ENCODE assay signal across 12 cellular contexts in the genomic region with DNA sequence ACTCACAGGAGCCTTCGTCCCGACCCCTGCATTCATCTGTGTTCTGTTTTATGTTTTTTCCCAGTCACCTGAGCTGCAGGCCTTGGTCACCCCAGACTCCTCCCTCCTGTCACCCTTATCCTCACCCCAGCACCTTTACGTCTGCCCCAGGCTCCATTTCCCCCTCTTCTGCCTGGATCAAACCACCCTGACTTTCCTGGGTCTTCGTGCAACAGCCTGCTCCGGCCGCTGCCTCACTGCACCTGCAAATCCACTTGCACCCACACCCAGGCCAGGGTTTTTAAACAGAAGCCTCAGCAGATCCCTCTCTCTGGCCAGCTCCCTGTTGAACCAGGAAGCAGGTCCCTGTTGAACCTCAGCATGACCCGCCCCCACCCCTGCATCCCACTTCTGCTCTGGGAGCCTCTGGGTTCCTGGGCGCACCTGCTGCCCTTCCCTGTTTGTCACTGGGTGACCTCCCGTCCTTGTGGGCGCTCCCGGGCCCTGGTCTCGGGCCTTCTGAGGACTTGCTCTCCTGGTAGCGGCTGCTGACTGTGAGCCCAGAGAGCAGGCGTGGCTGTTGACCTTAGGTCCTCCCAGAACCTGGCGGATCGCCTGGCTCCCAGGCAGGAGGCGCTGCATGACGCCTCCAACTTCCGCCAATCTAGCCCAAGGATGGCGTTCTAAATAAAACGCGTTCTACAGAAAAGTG. TPM values are rescaled to one million over a fixed set of nuclear protein-coding genes. Genes with fewer than 3 reads are reported as not detected.
DNase-seq lines count a peak whose midpoint lies in the region; ATAC-seq and TF ChIP-seq lines count a peak whose summit lies in the region.
"Had no signal": no experiment of that assay in that cellular context is flagged by ENCODE, and none has a peak within 500 bp of the region (broad histone marks: within the 10 kb centered on the region; RNA-seq: fewer than 3 reads in every experiment).

No MANE protein-coding gene starts in this region.

- no peaks in the 10 kb centered on the region for H3K4me1 ChIP-seq in BE2C
- H3K4me1 ChIP-seq in colonic mucosa = no peaks in the 10 kb centered on the region
- peaks cover 0 to 5% of the 10 kb centered on the region in 2 donors for H3K4me1 ChIP-seq in lung (ENCODE audit: control insufficient read depth in 2 of 2, insufficient read depth in 2 of 2, low read length in 2 of 2)

- no peaks in the 10 kb centered on the region; the same call in 1 of the 2 replicates for H3K9me3 ChIP-seq in BE2C
- H3K9me3 ChIP-seq in colonic mucosa = no peaks in the 10 kb centered on the region
- H3K9me3 ChIP-seq in lung (ENCODE audit: control insufficient read depth in 2 of 2, insufficient read depth in 1 of 2, low read length in 1 of 2) = no peaks in the 10 kb centered on the region

- no peak for TF ChIP-seq CTCF in BE2C (IDR thresholded peaks at IDR 0.05; ENCODE audit: low read depth, low read length)
- TF ChIP-seq CTCF in colonic mucosa (IDR thresholded peaks at IDR 0.05) = no peak
- no peak for TF ChIP-seq CTCF in lung (IDR thresholded peaks at IDR 0.05; ENCODE audit: control extremely low read depth, extremely low read depth)

- peak overlapping the region; percentile 54 to 82 for H3K9ac ChIP-seq in colonic mucosa (ENCODE audit: low read depth in 2 of 2, low read length in 2 of 2)

- no peaks in the 10 kb centered on the region for H3K36me3 ChIP-seq in BE2C
- no peaks in the 10 kb centered on the region for H3K36me3 ChIP-seq in colonic mucosa
- H3K36me3 ChIP-seq in lung (ENCODE audit: control insufficient read depth in 2 of 2, insufficient read depth in 2 of 2, low read length in 2 of 2) = no peaks in the 10 kb centered on the region

- H3K27me3 ChIP-seq in BE2C (0 out of 2 replicates have a peak, but pooled peaks cover 4% of the 10 kb centered on the region), colonic mucosa (no peaks in the 10 kb centered on the region), lung (ENCODE audit: control insufficient read depth, insufficient read depth) (no peaks in the 10 kb centered on the region)

- 60 to 71% methylated on average over 22 of the region's 22 CpGs for WGBS in lung, 2 donors

- peak; percentile 26 for DNase-seq in BE2C
- peak; percentile 31 for DNase-seq in LoVo (ENCODE audit: low spot score)
- peak; percentile 90 for DNase-seq in colonic mucosa
- DNase-seq in lung (ENCODE audit: low spot score) = peak; percentile 83
- no peak for DNase-seq in HuH-7 (ENCODE audit: low spot score)
- DNase-seq in GDM1 (lab: John Stamatoyannopoulos, UW) = no peak
- no peak for DNase-seq in activated CD8-positive, alpha-beta memory T cell treated with anti-CD3 and anti-CD28 coated beads, Interleukin-2, amount 50 U/mL, for 4 hours
- DNase-seq: CD4-positive, CD25-positive, alpha-beta regulatory T cell; T-helper 17 cell had no signal

- ATAC-seq in lung (ENCODE audit: insufficient read depth, low FRiP score) (peak; percentile 62), GM18511 (IDR thresholded peaks at IDR 0.05; ENCODE audit: unreplicated experiment) (no peak)

- no peak overlapping the region for H3K4me3 ChIP-seq in BE2C (ENCODE audit: low read depth, low read length)
- no peak overlapping the region for H3K4me3 ChIP-seq in colonic mucosa
- H3K4me3 ChIP-seq in lung = no peak overlapping the region

- intact Hi-C loops in colonic mucosa (cut with DNase I) = loop anchor here (10.0 kb wide), 1 partner anchor 49 kb away; the partner anchor contains the start of gene SYCE3

- H3K27ac ChIP-seq in colonic mucosa = peak overlapping the region; percentile 78
- peak overlapping the region; percentile 14 to 68 for H3K27ac ChIP-seq in lung (ENCODE audit: low read depth in 1 of 2, low read length in 1 of 2)

RNA-seq across cellular contexts. Expression of gene MAPK8IP2, which starts 12.8 kb away (rescaled TPM):
- 108 TPM for polyA plus RNA-seq in BE2C (2012; ENCODE audit: insufficient read depth, insufficient read length, low read depth)
- total RNA-seq in colonic mucosa (1 to 10 TPM; 1.2 to 1.4 TPM), lung (1 to 10 TPM; 1.2 to 2.7 TPM)
- polyA plus RNA-seq in lung = 1 to 10 TPM in 1 of 2 donors, under 1 TPM in 1; 0.91 to 1.1 TPM
- polyA plus RNA-seq: CD4-positive, CD25-positive, alpha-beta regulatory T cell; IgD-negative memory B cell had no signal

RNA-seq across cellular contexts. Expression of gene ARSA, which starts 14.5 kb away (rescaled TPM):
- 16.3 TPM for polyA plus RNA-seq in BE2C (2012; ENCODE audit: insufficient read depth, insufficient read length, low read depth)
- total RNA-seq in colonic mucosa = 10 to 100 TPM; 40.6 to 61.0 TPM
- total RNA-seq in lung = 10 to 100 TPM; 21.2 to 57.7 TPM
- polyA plus RNA-seq in lung = 10 to 100 TPM; 34.7 to 46.3 TPM

RNA-seq across cellular contexts. Expression of gene CHKB, which starts 30.8 kb away (rescaled TPM):
- polyA plus RNA-seq in BE2C (2012; ENCODE audit: insufficient read depth, insufficient read length, low read depth) = 107 TPM
- 10 to 100 TPM; 52.6 to 89.7 TPM for total RNA-seq in colonic mucosa
- total RNA-seq in lung = 10 to 100 TPM; 59.4 to 87.3 TPM
- polyA plus RNA-seq in lung = 100 to 1,000 TPM in 1 of 2 donors, 10 to 100 TPM in 1; 62.4 to 142 TPM

RNA-seq across cellular contexts. Expression of gene CPT1B, which starts 35.2 kb away (rescaled TPM):
- polyA plus RNA-seq in BE2C (2012; ENCODE audit: insufficient read depth, insufficient read length, low read depth) = 37.0 TPM
- total RNA-seq in colonic mucosa (10 to 100 TPM; 20.1 to 21.7 TPM), lung (10 to 100 TPM in 1 of 2 donors, 1 to 10 TPM in 1; 5.7 to 21.2 TPM)
- 10 to 100 TPM; 11.8 to 14.5 TPM for polyA plus RNA-seq in lung

RNA-seq across cellular contexts. Expression of gene SYCE3, which starts 50.7 kb away (rescaled TPM):
- polyA plus RNA-seq in BE2C (2012; ENCODE audit: insufficient read depth, insufficient read length, low read depth) = not detected
- not detected for total RNA-seq in colonic mucosa
- total RNA-seq in lung = not detected
- 1 to 10 TPM; 1.1 to 1.7 TPM for polyA plus RNA-seq in lung
- total RNA-seq: CD4-positive, CD25-positive, alpha-beta regulatory T cell; myocyte; T-helper 17 cell had no signal
- polyA plus RNA-seq: CD4-positive, CD25-positive, alpha-beta regulatory T cell; IgD-negative memory B cell had no signal

Comparison
In these comparisons a context has a peak if more than half of its experiments do, and no peak if none do; other contexts are left out.
1. DNase-seq: peak in BE2C (single experiment), LoVo (single experiment), colonic mucosa (single experiment) and lung (single experiment); none in HuH-7 (single experiment), GDM1 (single experiment) and activated CD8-positive, alpha-beta memory T cell treated with anti-CD3 and anti-CD28 coated beads, Interleukin-2, amount 50 U/mL, for 4 hours (single experiment).